Comparison of ENCODE assay signal across 9 cellular contexts in genomic region chrX:21479695-21480280, GRCh38.
DNase-seq lines count a peak whose midpoint lies in the region; ATAC-seq, FAIRE-seq and TF ChIP-seq lines count a peak whose summit lies in the region.
"Had no signal": no experiment of that assay in that cellular context is flagged by ENCODE, and none has a peak within 500 bp of the region (broad histone marks: within the 10 kb centered on the region; RNA-seq: fewer than 3 reads in every experiment).

No MANE protein-coding gene starts in this region.

- intact Hi-C loops in right lobe of liver (cut with DNase I) = no loop called here

- H3K27me3 ChIP-seq in bronchial epithelial cell (ENCODE audit: control insufficient read depth, insufficient read depth, low read length) (no peaks in the 10 kb centered on the region), right lobe of liver (peaks cover 0 to 9% of the 10 kb centered on the region in 2 donors)

- H3K4me3 ChIP-seq in bronchial epithelial cell (ENCODE audit: low read depth, low read length) (no peak overlapping the region), right lobe of liver (no peak overlapping the region)

- TF ChIP-seq CTCF in bronchial epithelial cell (IDR thresholded peaks at IDR 0.05; ENCODE audit: insufficient read depth, low read length, severe bottlenecking) = peak; percentile 66
- peak; percentile 54 to 78 (median 76) for TF ChIP-seq CTCF in right lobe of liver (IDR thresholded peaks at IDR 0.05)

- ATAC-seq in GM19438 (IDR thresholded peaks at IDR 0.05; ENCODE audit: low read depth, unreplicated experiment) = peak; percentile 79
- peak; percentile 79 for ATAC-seq in HG03442 (IDR thresholded peaks at IDR 0.05; ENCODE audit: unreplicated experiment)
- ATAC-seq in right lobe of liver = peak; percentile 70 to 85 (median 83)

- H3K27ac ChIP-seq in right lobe of liver = no peak overlapping the region

- H3K4me1 ChIP-seq in right lobe of liver = no peaks in the 10 kb centered on the region

- TF ChIP-seq POLR2A in right lobe of liver (IDR thresholded peaks at IDR 0.05) = no peak

- H3K36me3 ChIP-seq in bronchial epithelial cell (ENCODE audit: control insufficient read depth, insufficient read depth, low read length) = no peaks in the 10 kb centered on the region
- no peaks in the 10 kb centered on the region for H3K36me3 ChIP-seq in right lobe of liver

- 28% methylated on average over 3 of the region's 3 CpGs for WGBS in right lobe of liver (ENCODE audit: insufficient coverage, low coverage, low lambda C conversion rate, missing lambda C conversion rate)

- DNase-seq in NCI-H1436 (lab: John Stamatoyannopoulos, UW) (peak; percentile 47), NCI-H1436 treated with DMSO at 0.1 percent for 48 hours (lab: John Stamatoyannopoulos, UW) (no peak), NCI-H526 treated with DMSO at 0.1 percent for 48 hours (lab: John Stamatoyannopoulos, UW) (peak; percentile 68), bronchial epithelial cell (ENCODE audit: low read depth) (peak; percentile 44), right lobe of liver (no peak), DMS79 (lab: John Stamatoyannopoulos, UW) (no peak)

- no peaks in the 10 kb centered on the region for H3K9me3 ChIP-seq in right lobe of liver

- FAIRE-seq in bronchial epithelial cell (lab: Jason Lieb, UNC) = no peak
- FAIRE-seq: A204.1 had no signal

Comparison
In these comparisons a context has a peak if more than half of its experiments do, and no peak if none do; other contexts are left out.
1. DNase-seq: peak in NCI-H1436 (single experiment), NCI-H526 treated with DMSO at 0.1 percent for 48 hours (single experiment) and bronchial epithelial cell (single experiment); none in NCI-H1436 treated with DMSO at 0.1 percent for 48 hours (single experiment), right lobe of liver (0 of 3) and DMS79 (single experiment).
2. Peak in every context shown above with its lines, with median percentiles within 50 percentile points of each other: ATAC-seq.